27 cellular contexts compared by ENCODE assay signal in the genomic region with DNA sequence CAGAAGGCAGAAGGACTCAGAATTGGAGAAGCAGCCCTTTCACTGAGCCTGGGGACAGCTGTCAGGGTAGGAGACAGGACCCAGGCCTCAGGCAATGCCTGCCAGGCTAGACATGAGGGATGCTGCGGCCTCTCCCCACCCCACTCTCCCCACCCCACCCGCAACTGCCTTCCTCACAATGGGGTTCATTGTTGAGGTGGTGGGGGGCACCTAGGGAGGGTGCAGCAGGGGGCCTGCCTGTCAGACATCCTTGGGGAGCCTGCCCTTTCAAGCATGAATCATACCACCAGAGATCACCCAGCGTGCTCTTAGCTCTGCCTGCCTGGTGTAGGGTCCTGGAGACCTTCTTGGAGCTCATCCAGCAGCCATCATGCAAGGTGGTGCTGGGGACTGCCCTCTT. TPM values are rescaled to one million over a fixed set of nuclear protein-coding genes. Genes with fewer than 3 reads are reported as not detected.
DNase-seq lines count a peak whose midpoint lies in the region; ATAC-seq and TF ChIP-seq lines count a peak whose summit lies in the region.
"Had no signal": no experiment of that assay in that cellular context is flagged by ENCODE, and none has a peak within 500 bp of the region (broad histone marks: within the 10 kb centered on the region; RNA-seq: fewer than 3 reads in every experiment).

C10orf62 (plus strand) TSS at position 243 of the 400 bp plus-strand sequence. CDS start 177 bp downstream, outside the sequence.

- peak within 1 kb of the TSS in 1 of 2 donors; percentile 50 for H3K27ac Mint-ChIP-seq in stimulated activated naive CD8-positive, alpha-beta T cell treated with anti-CD3 and anti-CD28 coated beads, Interleukin-15, amount 100 ng/mL, for 72 hours
- peak within 1 kb of the TSS in 1 of 2 donors; percentile 78 for H3K27ac Mint-ChIP-seq in natural killer cell
- H3K27ac Mint-ChIP-seq: activated T-helper 1 cell treated with anti-CD3 and anti-CD28 coated beads, Interleukin-12 subunit alpha, Interleukin-12 subunit beta, Interleukin-2, Interleukin-4 antibody, amounts not matched to agents 30 ng/mL and 10 ng/mL and 1 ng/mL, durations not matched to agents 14 hours and 24 hours and 36 hours; memory B cell had no signal

- TF ChIP-seq CTCF in natural killer cell (IDR thresholded peaks at IDR 0.05): no peak

- peak; percentile 15 for ATAC-seq in stimulated activated naive CD8-positive, alpha-beta T cell treated with anti-CD3 and anti-CD28 coated beads, Interleukin-15, Interleukin-2, amounts not matched to agents 100 U/mL and 50 U/mL, for 24 hours
- no peak for ATAC-seq in stimulated activated naive CD8-positive, alpha-beta T cell treated with anti-CD3 and anti-CD28 coated beads, Interleukin-15, amount 100 ng/mL, for 72 hours
- ATAC-seq in natural killer cell (no peak), GM19035 (IDR thresholded peaks at IDR 0.05; ENCODE audit: unreplicated experiment) (no peak)
- ATAC-seq: Panc1, right cardiac atrium had no signal

- H3K4me3 Mint-ChIP-seq in stimulated activated naive CD8-positive, alpha-beta T cell treated with anti-CD3 and anti-CD28 coated beads, Interleukin-15, amount 100 ng/mL, for 72 hours: peak within 1 kb of the TSS in 1 of 2 donors; percentile 24
- peak within 1 kb of the TSS; percentile 60 for H3K4me3 Mint-ChIP-seq in natural killer cell
- H3K4me3 Mint-ChIP-seq: activated T-helper 1 cell treated with anti-CD3 and anti-CD28 coated beads, Interleukin-12 subunit alpha, Interleukin-12 subunit beta, Interleukin-2, Interleukin-4 antibody, amounts not matched to agents 30 ng/mL and 10 ng/mL and 1 ng/mL, durations not matched to agents 14 hours and 24 hours and 36 hours; memory B cell had no signal

- intact Hi-C loops in natural killer cell (cut with micrococcal nuclease): no loop called here

- no peaks in the 10 kb centered on the region for H3K36me3 Mint-ChIP-seq in natural killer cell
- H3K36me3 Mint-ChIP-seq: memory B cell had no signal

- H3K9me3 Mint-ChIP-seq in stimulated activated naive CD8-positive, alpha-beta T cell treated with anti-CD3 and anti-CD28 coated beads, Interleukin-15, amount 100 ng/mL, for 72 hours: no peaks in the 10 kb centered on the region
- H3K9me3 Mint-ChIP-seq in natural killer cell: no peaks in the 10 kb centered on the region
- H3K9me3 Mint-ChIP-seq: activated T-helper 1 cell treated with anti-CD3 and anti-CD28 coated beads, Interleukin-12 subunit alpha, Interleukin-12 subunit beta, Interleukin-2, Interleukin-4 antibody, amounts not matched to agents 30 ng/mL and 10 ng/mL and 1 ng/mL, durations not matched to agents 14 hours and 24 hours and 36 hours; memory B cell had no signal

- peaks cover 9% of the 10 kb centered on the region for H3K4me1 Mint-ChIP-seq in stimulated activated naive CD8-positive, alpha-beta T cell treated with anti-CD3 and anti-CD28 coated beads, Interleukin-15, amount 100 ng/mL, for 72 hours
- peaks cover 23 to 28% of the 10 kb centered on the region in 2 donors for H3K4me1 Mint-ChIP-seq in natural killer cell
- H3K4me1 Mint-ChIP-seq: memory B cell had no signal

- H3K27me3 Mint-ChIP-seq in stimulated activated naive CD8-positive, alpha-beta T cell treated with anti-CD3 and anti-CD28 coated beads, Interleukin-15, amount 100 ng/mL, for 72 hours: no peaks in the 10 kb centered on the region
- peaks cover 0 to 7% of the 10 kb centered on the region in 2 donors for H3K27me3 Mint-ChIP-seq in natural killer cell (ENCODE audit: low read depth in 2 of 2)
- H3K27me3 Mint-ChIP-seq: memory B cell had no signal

- DNase-seq in stimulated activated naive CD8-positive, alpha-beta T cell treated with anti-CD3 and anti-CD28 coated beads, Interleukin-15, Interleukin-2, amounts not matched to agents 100 U/mL and 50 U/mL, for 24 hours: no peak
- no peak for DNase-seq in stimulated activated naive CD8-positive, alpha-beta T cell treated with anti-CD3 and anti-CD28 coated beads, Interleukin-15, amount 100 ng/mL, for 72 hours
- DNase-seq in caudate nucleus (lab: John Stamatoyannopoulos, UW): peak in 8 of 61 donors; percentile 6 to 51 (median 13)
- no peak for DNase-seq in natural killer cell
- DNase-seq in DMS53 treated with DMSO at 0.1 percent for 48 hours (lab: John Stamatoyannopoulos, UW; ENCODE audit: unreplicated experiment): no peak
- DNase-seq in NCI-H2107 (lab: John Stamatoyannopoulos, UW): no peak
- DNase-seq: activated CD4-positive, alpha-beta T cell treated with anti-CD3 and anti-CD28 coated beads, Interleukin-2, amount 50 U/mL, for 4 hours; activated CD4-positive, CD25-positive, alpha-beta regulatory T cell; activated CD8-positive, alpha-beta memory T cell treated with anti-CD3 and anti-CD28 coated beads, Interleukin-2, amount 50 U/mL, for 48 hours; activated naive CD4-positive, alpha-beta T cell treated with anti-CD3 and anti-CD28 coated beads, Interleukin-2, amount 50 U/mL, for 16 hours; colonic mucosa; effector CD8-positive, alpha-beta T cell; Kasumi-1; NCI-H446; NCI-H748 treated with DMSO at 0.1 percent for 48 hours; right cardiac atrium; SIG-M5; stimulated activated CD4-positive, alpha-beta T cell treated with anti-CD3 and anti-CD28 coated beads, Interleukin-2, amount 100 ng/mL, for 24 hours; transverse colon had no signal

- peak within 1 kb of the TSS; percentile 67 for H3K27ac ChIP-seq in caudate nucleus (ENCODE audit: low read depth, low read length)
- H3K27ac ChIP-seq: BLaER1, breast epithelium, colonic mucosa, epithelial cell of prostate, transverse colon had no signal

RNA-seq across cellular contexts. Expression of gene C10orf62, which starts in this region (rescaled TPM):
- total RNA-seq in natural killer cell: under 1 TPM in 1 of 3 donors, not detected in 2; 0.32 TPM
- total RNA-seq: activated T-helper 1 cell treated with anti-CD3 and anti-CD28 coated beads, Interleukin-12 subunit alpha, Interleukin-12 subunit beta, Interleukin-2, Interleukin-4 antibody, amounts not matched to agents 30 ng/mL and 10 ng/mL and 1 ng/mL, durations not matched to agents 14 hours and 24 hours and 36 hours; colonic mucosa; H4; transverse colon had no signal
